21 cellular contexts compared by ENCODE assay signal in genomic region chr1:24301395-24302175, GRCh38. TPM values are rescaled to one million over a fixed set of nuclear protein-coding genes. Genes with fewer than 3 reads are reported as not detected.
A peak's percentile ranks its signal among the peaks of the same experiment; 100 is the strongest.
DNase-seq lines count a peak whose midpoint lies in the region; ATAC-seq and TF ChIP-seq lines count a peak whose summit lies in the region.
"Had no signal": no experiment of that assay in that cellular context is flagged by ENCODE, and none has a peak within 500 bp of the region (broad histone marks: within the 10 kb centered on the region; RNA-seq: fewer than 3 reads in every experiment).

No MANE protein-coding gene starts in this region.

- H3K36me3 ChIP-seq in GM23248 (ENCODE audit: low read depth) (no peaks in the 10 kb centered on the region), RWPE2 (ENCODE audit: low read depth) (no peaks in the 10 kb centered on the region), esophagus (ENCODE audit: control insufficient read depth in 2 of 2, insufficient read depth in 2 of 2, low read length in 1 of 2) (no peaks in the 10 kb centered on the region)
- H3K36me3 ChIP-seq: brain microvascular endothelial cell, spleen had no signal

- H3K4me2 ChIP-seq in GM23248 (ENCODE audit: unreplicated experiment) = peak overlapping the region; percentile 43
- H3K4me2 ChIP-seq: PC-9 had no signal

- no peaks in the 10 kb centered on the region for H4K20me1 ChIP-seq in GM23248 (ENCODE audit: insufficient read depth)

- no peaks in the 10 kb centered on the region for H3K9me3 ChIP-seq in GM23248 (ENCODE audit: low read depth)
- no peaks in the 10 kb centered on the region for H3K9me3 ChIP-seq in RWPE2 (ENCODE audit: severe bottlenecking)
- H3K9me3 ChIP-seq in esophagus (ENCODE audit: control insufficient read depth in 2 of 2, insufficient read depth in 1 of 2, low read depth in 1 of 2, low read length in 1 of 2) = no peaks in the 10 kb centered on the region
- H3K9me3 ChIP-seq: psoas muscle, spleen had no signal

- no peaks in the 10 kb centered on the region for H3K79me2 ChIP-seq in GM23248 (ENCODE audit: insufficient read depth)

- H3K27me3 ChIP-seq in GM23248 (replicated peaks; ENCODE audit: insufficient read depth) (no peaks in the 10 kb centered on the region), RWPE2 (ENCODE audit: insufficient read depth, poor library complexity, severe bottlenecking) (no peaks in the 10 kb centered on the region), esophagus (ENCODE audit: control insufficient read depth in 1 of 2, insufficient read depth in 2 of 2, low read length in 2 of 2) (no peaks in the 10 kb centered on the region)

- in situ Hi-C loops in GM23248 (cut with MboI) = no loop called here

- H3K9ac ChIP-seq in GM23248 = no peak overlapping the region

- DNase-seq in GM23248 (peak; percentile 69), RWPE2 (ENCODE audit: low spot score) (no peak), omental fat pad (ENCODE audit: low spot score) (no peak), NCI-H1417 treated with DMSO at 0.1 percent for 48 hours (lab: John Stamatoyannopoulos, UW) (no peak), NCI-H446 treated with DMSO at 0.1 percent for 48 hours (lab: John Stamatoyannopoulos, UW) (no peak)
- DNase-seq: activated CD4-positive, alpha-beta T cell treated with anti-CD3 and anti-CD28 coated beads, Interleukin-2, amount 50 U/mL, for 48 hours; activated T-cell treated with anti-CD3 and anti-CD28 coated beads, Interleukin-2, amount 50 U/mL, for 1 hour; brain microvascular endothelial cell; C1 segment of cervical spinal cord; DMS153; KBM-7; natural killer cell; NCI-H1092 treated with DMSO at 0.1 percent for 48 hours; NCI-H226; PC-9; psoas muscle; spleen; SW 1271 had no signal

- H2AFZ ChIP-seq in GM23248 = no peak overlapping the region
- H2AFZ ChIP-seq: PC-9 had no signal

- TF ChIP-seq CTCF in RWPE2 (IDR thresholded peaks at IDR 0.05; ENCODE audit: poor library complexity, severe bottlenecking) (no peak), omental fat pad (IDR thresholded peaks at IDR 0.05) (no peak)

- H3K27ac ChIP-seq in GM23248 = no peak overlapping the region
- peak overlapping the region; percentile 7 for H3K27ac ChIP-seq in RWPE2 (ENCODE audit: poor library complexity, severe bottlenecking)
- H3K27ac ChIP-seq in esophagus (ENCODE audit: low read depth in 2 of 2, low read length in 1 of 2) = peak overlapping the region; percentile 80 to 83
- H3K27ac ChIP-seq: brain microvascular endothelial cell, PC-9, psoas muscle, spleen had no signal

- ATAC-seq in RWPE2 (ENCODE audit: low read depth) (no peak), omental fat pad (ENCODE audit: low FRiP score) (peak; percentile 60), HG03520 (IDR thresholded peaks at IDR 0.05; ENCODE audit: unreplicated experiment) (no peak)
- ATAC-seq: natural killer cell; stimulated activated memory B cell treated with anti-CD40 and anti-IgM and Interleukin-4, amounts not matched to agents 10 μg/mL and 1 μg/mL and 100 μg/mL, for 72 hours had no signal

- peaks cover 10% of the 10 kb centered on the region; the same call in 1 of the 2 replicates for H3F3A ChIP-seq in GM23248 (ENCODE audit: insufficient read depth)

- H3K4me3 ChIP-seq in GM23248 (no peak overlapping the region), RWPE2 (ENCODE audit: severe bottlenecking) (no peak overlapping the region), esophagus (ENCODE audit: low read depth in 1 of 2, low read length in 2 of 2) (no peak overlapping the region)
- H3K4me3 ChIP-seq: PC-9, psoas muscle, spleen had no signal

- no peaks in the 10 kb centered on the region for H3K9me2 ChIP-seq in GM23248 (ENCODE audit: insufficient read depth)

- H3K4me1 ChIP-seq in GM23248 (ENCODE audit: insufficient read depth) (peaks cover 9% of the 10 kb centered on the region), RWPE2 (ENCODE audit: insufficient read depth, poor library complexity, severe bottlenecking) (peaks cover 9% of the 10 kb centered on the region), esophagus (ENCODE audit: control insufficient read depth in 2 of 2, insufficient read depth in 2 of 2, low read length in 1 of 2) (peaks cover 0 to 10% of the 10 kb centered on the region in 2 donors)
- H3K4me1 ChIP-seq: psoas muscle, spleen had no signal

- WGBS in GM23248 (ENCODE audit: low coverage in 1 of 2, low lambda C conversion rate in 2 of 2, missing lambda C conversion rate in 2 of 2), 2 experiments = 5 to 7% methylated on average over 6 of the region's 6 CpGs
- WGBS in esophagus, 2 donors = 24 to 37% methylated on average over 6 of the region's 6 CpGs

RNA-seq across cellular contexts. Expression of gene GRHL3, which starts 17.6 kb away (rescaled TPM):
- not detected in 2 replicates for total RNA-seq in GM23248 (2014; rRNA removed; shearing (Covaris generic))
- polyA plus RNA-seq in GM23248 (2016; fragmentation: Nextera tagmentation; extraction: Ambion mirVana) (not detected in 2 replicates), esophagus (100 to 1,000 TPM in 1 of 2 donors, 10 to 100 TPM in 1; 59.0 to 115 TPM)
- 1 to 10 TPM in 1 of 4 donors, under 1 TPM in 3; 0.44 to 3.3 (median 0.66) TPM for total RNA-seq in omental fat pad
- total RNA-seq: natural killer cell, spleen had no signal
